ENCODE assay signal across 19 cellular contexts in genomic region chr10:4639960-4640359, GRCh38.
DNase-seq lines count a peak whose midpoint lies in the region; ATAC-seq, FAIRE-seq and TF ChIP-seq lines count a peak whose summit lies in the region.
"Had no signal": no experiment of that assay in that cellular context is flagged by ENCODE, and none has a peak within 500 bp of the region (broad histone marks: within the 10 kb centered on the region; RNA-seq: fewer than 3 reads in every experiment).

No MANE protein-coding gene starts in this region.

- H3K4me1 ChIP-seq in heart left ventricle (peaks cover 0 to 35% (median 14%) of the 10 kb centered on the region in 12 donors), pancreas (peaks cover 0 to 12% (median 0%) of the 10 kb centered on the region in 3 donors), tibial artery (peaks cover 0 to 49% (median 11%) of the 10 kb centered on the region in 4 donors), neural progenitor cell (no peaks in the 10 kb centered on the region)

- no peaks in the 10 kb centered on the region for H4K20me1 ChIP-seq in neural progenitor cell (ENCODE audit: low read depth)

- H3K36me3 Mint-ChIP-seq in neural progenitor cell = no peaks in the 10 kb centered on the region
- H3K36me3 Mint-ChIP-seq: IgD-negative memory B cell had no signal

- TF ChIP-seq POLR2A in heart left ventricle (IDR thresholded peaks at IDR 0.05) = peak in 1 of 2 donors; percentile 21

- H3K4me3 ChIP-seq in cardiac fibroblast (replicated peaks in 1 of 2; ENCODE audit: low read depth in 2 of 2, low read length in 2 of 2) (no peak overlapping the region), heart left ventricle (no peak overlapping the region), pancreas (no peak overlapping the region), tibial artery (peak overlapping the region in 1 of 2 donors; percentile 34), neural progenitor cell (no peak overlapping the region)

- no peaks in the 10 kb centered on the region for H3K27me3 Mint-ChIP-seq in neural progenitor cell (ENCODE audit: insufficient read depth, low read depth)
- H3K27me3 Mint-ChIP-seq: B cell, IgD-negative memory B cell had no signal

- TF ChIP-seq CTCF in cardiac fibroblast (IDR thresholded peaks at IDR 0.05; ENCODE audit: low read depth, low read length) = no peak
- no peak for TF ChIP-seq CTCF in heart left ventricle (IDR thresholded peaks at IDR 0.05)
- TF ChIP-seq CTCF in pancreas (IDR thresholded peaks at IDR 0.05) = no peak
- TF ChIP-seq CTCF in tibial artery (IDR thresholded peaks at IDR 0.05) = no peak
- TF ChIP-seq CTCF in neural progenitor cell (IDR thresholded peaks at IDR 0.05) = no peak

- no peaks in the 10 kb centered on the region for H3K4me1 Mint-ChIP-seq in neural progenitor cell
- H3K4me1 Mint-ChIP-seq: activated CD4-positive, alpha-beta T cell treated with anti-CD3 and anti-CD28 coated beads, Interleukin-2, amount 10 ng/mL, durations not matched to agents 7 days and 5 days had no signal

- H3K79me2 ChIP-seq in neural progenitor cell (ENCODE audit: low read depth) = no peaks in the 10 kb centered on the region

- FAIRE-seq in pancreas (lab: Jason Lieb, UNC) = peak; percentile 23
- FAIRE-seq: H54 had no signal

- H3K27ac ChIP-seq in heart left ventricle (peak overlapping the region; percentile 29 to 86 (median 64)), pancreas (no peak overlapping the region), tibial artery (peak overlapping the region; percentile 80 to 85), neural progenitor cell (no peak overlapping the region)
- H3K27ac ChIP-seq: HL-60 had no signal

- H3K36me3 ChIP-seq in heart left ventricle (no peaks in the 10 kb centered on the region), pancreas (no peaks in the 10 kb centered on the region), tibial artery (no peaks in the 10 kb centered on the region), neural progenitor cell (no peaks in the 10 kb centered on the region)

- H3F3A ChIP-seq in neural progenitor cell (ENCODE audit: low read depth) = no peaks in the 10 kb centered on the region

- H3K4me3 Mint-ChIP-seq in neural progenitor cell = no peak overlapping the region
- H3K4me3 Mint-ChIP-seq: activated CD4-positive, alpha-beta T cell treated with anti-CD3 and anti-CD28 coated beads, Interleukin-2, amount 10 ng/mL, durations not matched to agents 7 days and 5 days; activated naive CD4-positive, alpha-beta T cell treated with anti-CD3 and anti-CD28 coated beads for 36 hours; B cell; IgD-negative memory B cell had no signal

- H3K27ac Mint-ChIP-seq in neural progenitor cell = no peak overlapping the region
- H3K27ac Mint-ChIP-seq: activated CD4-positive, alpha-beta T cell treated with anti-CD3 and anti-CD28 coated beads, Interleukin-2, amount 10 ng/mL, durations not matched to agents 7 days and 5 days; activated naive CD4-positive, alpha-beta T cell treated with anti-CD3 and anti-CD28 coated beads for 36 hours; B cell; IgD-negative memory B cell had no signal

- no peaks in the 10 kb centered on the region for H3K9me3 Mint-ChIP-seq in neural progenitor cell
- H3K9me3 Mint-ChIP-seq: activated CD4-positive, alpha-beta T cell treated with anti-CD3 and anti-CD28 coated beads, Interleukin-2, amount 10 ng/mL, durations not matched to agents 7 days and 5 days; activated naive CD4-positive, alpha-beta T cell treated with anti-CD3 and anti-CD28 coated beads for 36 hours had no signal

- WGBS in heart left ventricle, 4 donors = 11 to 30% (median 17%) methylated on average over 2 of the region's 2 CpGs
- 35 to 50% methylated on average over 2 of the region's 2 CpGs for WGBS in pancreas, 2 donors

- ATAC-seq in heart left ventricle = peak; percentile 84 to 89 (median 86)
- peak in 1 of 4 donors; percentile 74 for ATAC-seq in pancreas
- no peak for ATAC-seq in HG03196 (IDR thresholded peaks at IDR 0.05; ENCODE audit: unreplicated experiment)
- ATAC-seq: stimulated activated naive CD8-positive, alpha-beta T cell treated with anti-CD3 and anti-CD28 coated beads, Interleukin-15, Interleukin-2, amounts not matched to agents 100 U/mL and 50 U/mL, for 24 hours had no signal

- DNase-seq in cardiac fibroblast (ENCODE audit: low read depth in 2 of 2) = peak; percentile 37 to 77
- peak in 1 of 5 donors; percentile 54 for DNase-seq in heart left ventricle
- DNase-seq in pancreas = no peak
- peak in 1 of 2 donors; percentile 54 for DNase-seq in tibial artery
- DNase-seq in neural progenitor cell (ENCODE audit: low spot score) = no peak
- no peak for DNase-seq in activated CD4-positive, alpha-beta T cell treated with anti-CD3 and anti-CD28 coated beads, Interleukin-2, amount 50 U/mL, for 1 hour
- DNase-seq in NCI-H345 treated with DMSO at 0.1 percent for 48 hours (lab: John Stamatoyannopoulos, UW; ENCODE audit: unreplicated experiment) = no peak
- DNase-seq: activated CD4-positive, alpha-beta T cell treated with anti-CD3 and anti-CD28 coated beads, Interleukin-2, amount 10 ng/mL, durations not matched to agents 7 days and 5 days; activated naive CD4-positive, alpha-beta T cell treated with anti-CD3 and anti-CD28 coated beads for 36 hours; COR-L47; EL; NCI-H187 treated with DMSO at 0.1 percent for 48 hours; stimulated activated naive CD8-positive, alpha-beta T cell treated with anti-CD3 and anti-CD28 coated beads, Interleukin-15, Interleukin-2, amounts not matched to agents 100 U/mL and 50 U/mL, for 24 hours; SW 1271 had no signal

- H3K27me3 ChIP-seq in heart left ventricle (no peaks in the 10 kb centered on the region), pancreas (no peaks in the 10 kb centered on the region), tibial artery (no peaks in the 10 kb centered on the region), neural progenitor cell (no peaks in the 10 kb centered on the region)

- no peak overlapping the region for H3K4me2 ChIP-seq in neural progenitor cell

- intact Hi-C loops in heart left ventricle (cut with DNase I) (loop anchor here in 2 of 10 donors (10.0 kb wide), 2 partner anchors 115 to 125 kb away; no protein-coding TSS in a partner anchor), pancreas (cut with DNase I) (no loop called here), tibial artery (cut with DNase I; ENCODE audit: low total_unique reads) (no loop called here)

- H3K9ac ChIP-seq in neural progenitor cell = no peak overlapping the region

- no peak overlapping the region for H2AFZ ChIP-seq in neural progenitor cell (replicated peaks)

- H3K9me3 ChIP-seq in heart left ventricle (no peaks in the 10 kb centered on the region), pancreas (no peaks in the 10 kb centered on the region), tibial artery (no peaks in the 10 kb centered on the region), neural progenitor cell (ENCODE audit: low read depth) (no peaks in the 10 kb centered on the region)

Comparison
In these comparisons a context has a peak if more than half of its experiments do, and no peak if none do; other contexts are left out.
1. DNase-seq: peak in cardiac fibroblast (2 of 2); none in pancreas (0 of 6), neural progenitor cell (single experiment), activated CD4-positive, alpha-beta T cell treated with anti-CD3 and anti-CD28 coated beads, Interleukin-2, amount 50 U/mL, for 1 hour (single experiment) and NCI-H345 treated with DMSO at 0.1 percent for 48 hours (single experiment).
2. H3K27ac ChIP-seq: peak in heart left ventricle (12 of 12) and tibial artery (2 of 2); none in pancreas (0 of 4) and neural progenitor cell (single experiment).